Comparison of ENCODE assay signal across 8 cellular contexts in genomic region chr3:120203016-120203415, GRCh38.
DNase-seq lines count a peak whose midpoint lies in the region; TF ChIP-seq lines count a peak whose summit lies in the region.
"Had no signal": no experiment of that assay in that cellular context is flagged by ENCODE, and none has a peak within 500 bp of the region (broad histone marks: within the 10 kb centered on the region; RNA-seq: fewer than 3 reads in every experiment).

No MANE protein-coding gene starts in this region.

- no peaks in the 10 kb centered on the region for H3K4me1 Mint-ChIP-seq in activated CD4-positive, alpha-beta memory T cell treated with anti-CD3 and anti-CD28 coated beads for 36 hours (ENCODE audit: low read depth)

- no peaks in the 10 kb centered on the region for H3K27me3 Mint-ChIP-seq in activated CD4-positive, alpha-beta memory T cell treated with anti-CD3 and anti-CD28 coated beads for 36 hours

- DNase-seq in HuH-7 (ENCODE audit: low spot score) (peak; percentile 27), SKM-1 treated with dmso at 0.1 percent for 144 hours (lab: John Stamatoyannopoulos, UW; ENCODE audit: unreplicated experiment) (peak; percentile 89), hepatocyte (ENCODE audit: low spot score) (peak; percentile 54), superior temporal gyrus (ENCODE audit: extremely low spot score) (peak; percentile 51), NCI-H345 treated with DMSO at 0.1 percent for 48 hours (lab: John Stamatoyannopoulos, UW; ENCODE audit: unreplicated experiment) (no peak), NCI-H1105 treated with DMSO at 0.1 percent for 48 hours (lab: John Stamatoyannopoulos, UW) (no peak)
- DNase-seq in activated CD4-positive, alpha-beta memory T cell treated with anti-CD3 and anti-CD28 coated beads for 36 hours: no peak
- DNase-seq: NCI-H1092 treated with DMSO at 0.1 percent for 48 hours had no signal

- H4K20me1 ChIP-seq in hepatocyte (ENCODE audit: insufficient read depth, poor library complexity, severe bottlenecking): no peaks in the 10 kb centered on the region

- H3K4me2 ChIP-seq in hepatocyte: no peak overlapping the region

- H3K9me2 ChIP-seq in hepatocyte (replicated peaks; ENCODE audit: insufficient read depth): no peaks in the 10 kb centered on the region

- no peak overlapping the region for H3K27ac Mint-ChIP-seq in activated CD4-positive, alpha-beta memory T cell treated with anti-CD3 and anti-CD28 coated beads for 36 hours

- TF ChIP-seq CTCF in hepatocyte (IDR thresholded peaks at IDR 0.05; ENCODE audit: poor library complexity): no peak

- H3K27ac ChIP-seq in hepatocyte: no peak overlapping the region

- CTCF ChIA-PET in activated CD4-positive, alpha-beta memory T cell treated with anti-CD3 and anti-CD28 coated beads for 36 hours (lab: Charles Lee): no interaction called here

- intact Hi-C loops in activated CD4-positive, alpha-beta memory T cell treated with anti-CD3 and anti-CD28 coated beads for 36 hours (cut with micrococcal nuclease): no loop called here

- H3K9me3 ChIP-seq in hepatocyte (ENCODE audit: low read depth): no peaks in the 10 kb centered on the region

- H2AFZ ChIP-seq in hepatocyte: no peak overlapping the region

- no peaks in the 10 kb centered on the region for H3K27me3 ChIP-seq in hepatocyte

- no peak overlapping the region for H3K4me3 ChIP-seq in hepatocyte

- H3K79me2 ChIP-seq in hepatocyte: no peaks in the 10 kb centered on the region

- 41% methylated on average over 2 of the region's 2 CpGs for WGBS in hepatocyte (ENCODE audit: low lambda C conversion rate, missing lambda C conversion rate)

- H3K4me3 Mint-ChIP-seq in activated CD4-positive, alpha-beta memory T cell treated with anti-CD3 and anti-CD28 coated beads for 36 hours: no peak overlapping the region

- no peaks in the 10 kb centered on the region for H3K4me1 ChIP-seq in hepatocyte (ENCODE audit: insufficient read depth)

- no peaks in the 10 kb centered on the region for H3K9me3 Mint-ChIP-seq in activated CD4-positive, alpha-beta memory T cell treated with anti-CD3 and anti-CD28 coated beads for 36 hours

- no peaks in the 10 kb centered on the region for H3K36me3 Mint-ChIP-seq in activated CD4-positive, alpha-beta memory T cell treated with anti-CD3 and anti-CD28 coated beads for 36 hours

- no peaks in the 10 kb centered on the region for H3K36me3 ChIP-seq in hepatocyte (replicated peaks; ENCODE audit: insufficient read depth, low read depth)

- POLR2A ChIA-PET in activated CD4-positive, alpha-beta memory T cell treated with anti-CD3 and anti-CD28 coated beads for 36 hours (lab: Charles Lee): no interaction called here

Comparison
In these comparisons a context has a peak if more than half of its experiments do, and no peak if none do; other contexts are left out.
1. DNase-seq: peak in HuH-7 (single experiment), SKM-1 treated with dmso at 0.1 percent for 144 hours (single experiment), hepatocyte (single experiment) and superior temporal gyrus (single experiment); none in activated CD4-positive, alpha-beta memory T cell treated with anti-CD3 and anti-CD28 coated beads for 36 hours (single experiment), NCI-H345 treated with DMSO at 0.1 percent for 48 hours (single experiment) and NCI-H1105 treated with DMSO at 0.1 percent for 48 hours (single experiment).